In genomic region chr3:12342151-12342550, GRCh38 we compare ENCODE assay signal across 26 cellular contexts. TPM values are rescaled to one million over a fixed set of nuclear protein-coding genes. Genes with fewer than 3 reads are reported as not detected.
DNase-seq lines count a peak whose midpoint lies in the region; ATAC-seq and TF ChIP-seq lines count a peak whose summit lies in the region.
"Had no signal": no experiment of that assay in that cellular context is flagged by ENCODE, and none has a peak within 500 bp of the region (broad histone marks: within the 10 kb centered on the region; RNA-seq: fewer than 3 reads in every experiment).

No MANE protein-coding gene starts in this region.

- H3K4me3 ChIP-seq in SK-N-SH (ENCODE audit: low read depth in 2 of 2, low read length in 1 of 2) (no peak overlapping the region), subcutaneous abdominal adipose tissue (ENCODE audit: low read depth in 1 of 5, low read length in 5 of 5) (no peak overlapping the region)
- H3K4me3 ChIP-seq: BLaER1, GM12878, GM23248 had no signal

- CTCF ChIA-PET in SK-N-SH (lab: Yijun Ruan, JAX), result interaction anchor here (1.1 to 1.5 kb wide), 3 partner anchors 8 to 138 kb away, joined by 3 to 7 read pairs (median 5); no protein-coding TSS in a partner anchor

- no peaks in the 10 kb centered on the region for H3F3A ChIP-seq in SK-N-SH (replicated peaks; ENCODE audit: insufficient read depth)

- H3K79me2 ChIP-seq in SK-N-SH (ENCODE audit: insufficient read depth), result no peaks in the 10 kb centered on the region

- H4K20me1 ChIP-seq in SK-N-SH (ENCODE audit: insufficient read depth), result no peaks in the 10 kb centered on the region
- H4K20me1 ChIP-seq: BLaER1 had no signal

- no peak overlapping the region for H3K27ac ChIP-seq in SK-N-SH (ENCODE audit: low read depth in 2 of 2, low read length in 1 of 2)
- H3K27ac ChIP-seq in subcutaneous abdominal adipose tissue (ENCODE audit: low read depth, low read length), result peak overlapping the region; percentile 72
- H3K27ac ChIP-seq: BLaER1, GM23248, RWPE1 had no signal

- POLR2A ChIA-PET in SK-N-SH (lab: Yijun Ruan, JAX), result interaction anchor here (0.6 kb wide), 1 partner anchor 760 kb away, joined by 3 read pairs; no protein-coding TSS in a partner anchor

- H3K9me2 ChIP-seq in SK-N-SH, result no peaks in the 10 kb centered on the region

- H3K9ac ChIP-seq in SK-N-SH, result no peak overlapping the region
- H3K9ac ChIP-seq in subcutaneous abdominal adipose tissue (ENCODE audit: low read length in 5 of 5), result no peak overlapping the region
- H3K9ac ChIP-seq: BLaER1, GM23248 had no signal

- 0 out of 4 replicates have a peak, but pooled peaks of 1 of the 2 experiments have one; percentile 25 for TF ChIP-seq EP300 in SK-N-SH (IDR thresholded peaks at IDR 0.05; ENCODE audit: borderline replicate concordance in 1 of 2, low read depth in 1 of 2, low read length in 1 of 2)

- no peaks in the 10 kb centered on the region for H3K9me3 ChIP-seq in SK-N-SH
- H3K9me3 ChIP-seq in subcutaneous abdominal adipose tissue (ENCODE audit: control insufficient read depth in 5 of 5, low read length in 5 of 5), result no peaks in the 10 kb centered on the region
- H3K9me3 ChIP-seq: BLaER1, Caco-2 had no signal

- no peak overlapping the region for H3K4me2 ChIP-seq in SK-N-SH
- H3K4me2 ChIP-seq: BLaER1 had no signal

- H2AFZ ChIP-seq in SK-N-SH (ENCODE audit: low read depth), result no peak overlapping the region
- H2AFZ ChIP-seq: GM23248 had no signal

- H3K27me3 ChIP-seq in SK-N-SH (ENCODE audit: insufficient read depth), result no peaks in the 10 kb centered on the region
- H3K27me3 ChIP-seq in subcutaneous abdominal adipose tissue (ENCODE audit: control insufficient read depth in 5 of 5, insufficient read depth in 4 of 5, low read length in 5 of 5), result no peaks in the 10 kb centered on the region
- H3K27me3 ChIP-seq: BLaER1 had no signal

- no peaks in the 10 kb centered on the region for H3K36me3 ChIP-seq in SK-N-SH (replicated peaks in 1 of 2; ENCODE audit: control insufficient read depth in 1 of 2, insufficient read depth in 2 of 2, low read length in 1 of 2)
- H3K36me3 ChIP-seq in subcutaneous abdominal adipose tissue (ENCODE audit: control insufficient read depth in 5 of 5, insufficient read depth in 5 of 5, low read length in 5 of 5), result peaks cover 0 to 17% (median 5%) of the 10 kb centered on the region in 5 donors
- H3K36me3 ChIP-seq: BLaER1 had no signal

- TF ChIP-seq RAD21 in SK-N-SH (IDR thresholded peaks at IDR 0.05; ENCODE audit: low read length), result no peak

- peak; percentile 12 for DNase-seq in NOMO-1 treated with DMSO at 0.1 percent for 48 hours (lab: John Stamatoyannopoulos, UW; ENCODE audit: unreplicated experiment)
- DNase-seq in SK-N-SH, result peak; percentile 8
- DNase-seq in fibroblast of peridontal ligament (ENCODE audit: extremely low read depth), result peak; percentile 21
- DNase-seq in superior temporal gyrus (ENCODE audit: extremely low spot score), result no peak
- DNase-seq: ACHN; Caco-2; CD4-positive, alpha-beta memory T cell; DND-41; GM23248; H9; NCI-H1092; NCI-H1436; NCI-H187 treated with DMSO at 0.1 percent for 48 hours; NCI-H2107; NCI-H2227 treated with DMSO at 0.1 percent for 48 hours; NCI-H510A treated with DMSO at 0.1 percent for 48 hours; NCI-H774; SHP77 treated with DMSO at 0.1 percent for 48 hours; T-cell had no signal

- ATAC-seq in HG03139 (IDR thresholded peaks at IDR 0.05; ENCODE audit: unreplicated experiment) (no peak), HG02970 (IDR thresholded peaks at IDR 0.05; ENCODE audit: low FRiP score, unreplicated experiment) (no peak)
- ATAC-seq: GM12878, T-cell had no signal

- H3K4me1 ChIP-seq in SK-N-SH (ENCODE audit: control insufficient read depth in 1 of 2, insufficient read depth in 2 of 2, low read depth in 1 of 2, low read length in 1 of 2) (peaks cover 0 to 4% of the 10 kb centered on the region in 2 experiments; a peak in 3 of 4 replicates), subcutaneous abdominal adipose tissue (ENCODE audit: control insufficient read depth in 5 of 5, insufficient read depth in 5 of 5, low read length in 5 of 5) (peaks cover 0 to 17% (median 12%) of the 10 kb centered on the region in 5 donors)
- H3K4me1 ChIP-seq: BLaER1 had no signal

- no peak for TF ChIP-seq CTCF in SK-N-SH (IDR thresholded peaks at IDR 0.05)

TF ChIP-seq in SK-N-SH, 30 proteins besides CTCF, POLR2A, EP300 and RAD21:
- no peak for TF ChIP-seq JUND (IDR thresholded peaks at IDR 0.05)
- peak; percentile 37; the same call in 1 of the 2 replicates for TF ChIP-seq GATA2 (CRISPR knock-in tag; IDR thresholded peaks at IDR 0.05)

RNA-seq across cellular contexts. Expression of gene PPARG, which starts 53.3 kb away (rescaled TPM):
- 2.5 and 2.8 TPM in 2 replicates for polyA plus RNA-seq in SK-N-SH (2012; rRNA removed)
- polyA plus RNA-seq in SK-N-SH (2012; cell fraction: cytosol; rRNA removed), result 3.3 and 3.4 TPM in 2 replicates
- polyA plus RNA-seq in SK-N-SH (2012; cell fraction: nucleus; rRNA removed), result 1.3 and 1.7 TPM in 2 replicates
- polyA plus RNA-seq: IgD-negative memory B cell had no signal
